ENCODE assay signal across 27 cellular contexts in genomic region chr2:236656166-236656565, GRCh38.
"Had no signal": no experiment of that assay in that cellular context is flagged by ENCODE, and none has a peak within 500 bp of the region (broad histone marks: within the 10 kb centered on the region; RNA-seq: fewer than 3 reads in every experiment).

No MANE protein-coding gene starts in this region.

- H3K9me3 Mint-ChIP-seq: activated B cell treated with CpG ODN at 0.5 μM for 24 hours; activated CD4-positive, alpha-beta memory T cell treated with anti-CD3 and anti-CD28 coated beads for 36 hours; activated CD4-positive, alpha-beta T cell treated with anti-CD3 and anti-CD28 coated beads, Interleukin-2, amount 10 ng/mL, durations not matched to agents 7 days and 5 days; activated T-cell treated with anti-CD3 and anti-CD28 coated beads, Interleukin-2, amount 50 U/mL, for 24 hours; activated T-helper 1 cell treated with anti-CD3 and anti-CD28 coated beads, Interleukin-12 subunit alpha, Interleukin-12 subunit beta, Interleukin-2, Interleukin-4 antibody, amounts not matched to agents 30 ng/mL and 10 ng/mL and 1 ng/mL, durations not matched to agents 14 hours and 24 hours and 36 hours; T-cell had no signal

- H3K27ac Mint-ChIP-seq: activated B cell treated with CpG ODN at 0.5 μM for 24 hours; activated CD4-positive, alpha-beta memory T cell treated with anti-CD3 and anti-CD28 coated beads for 36 hours; activated CD4-positive, alpha-beta T cell treated with anti-CD3 and anti-CD28 coated beads, Interleukin-2, amount 10 ng/mL, durations not matched to agents 7 days and 5 days; activated naive CD8-positive, alpha-beta T cell; activated T-cell treated with anti-CD3 and anti-CD28 coated beads, Interleukin-2, amount 50 U/mL, for 24 hours; activated T-helper 1 cell treated with anti-CD3 and anti-CD28 coated beads, Interleukin-12 subunit alpha, Interleukin-12 subunit beta, Interleukin-2, Interleukin-4 antibody, amounts not matched to agents 30 ng/mL and 10 ng/mL and 1 ng/mL, durations not matched to agents 14 hours and 24 hours and 36 hours; brain; IgD-negative memory B cell; T-cell had no signal

- H3K36me3 Mint-ChIP-seq: activated CD4-positive, alpha-beta memory T cell treated with anti-CD3 and anti-CD28 coated beads for 36 hours; activated naive CD8-positive, alpha-beta T cell; brain; IgD-negative memory B cell; T-cell had no signal

- DNase-seq: activated B cell treated with CpG ODN at 0.5 μM for 24 hours; activated CD4-positive, alpha-beta memory T cell treated with anti-CD3 and anti-CD28 coated beads for 36 hours; activated CD4-positive, alpha-beta T cell treated with anti-CD3 and anti-CD28 coated beads for 1 hour; activated CD4-positive, alpha-beta T cell treated with anti-CD3 and anti-CD28 coated beads, Interleukin-2, amount 10 ng/mL, durations not matched to agents 7 days and 5 days; activated effector memory CD4-positive, alpha-beta T cell treated with Interleukin-2 at 50 U/mL for 16 hours; activated naive CD4-positive, alpha-beta T cell; activated T-cell treated with anti-CD3 and anti-CD28 coated beads, Interleukin-2, amount 50 U/mL, for 24 hours; amygdala; KG1; NCI-H1092; NCI-H1417; NCI-H2029; NCI-H345; NCI-H510A; NCI-H526 treated with DMSO at 0.1 percent for 48 hours; NCI-H82; OCI-M1; RPMI8226; T-cell; T-helper 2 cell; T1000 had no signal

- ATAC-seq: Panc1, Right ventricle myocardium inferior, T-cell had no signal

- H3K4me3 Mint-ChIP-seq: activated B cell treated with CpG ODN at 0.5 μM for 24 hours; activated CD4-positive, alpha-beta memory T cell treated with anti-CD3 and anti-CD28 coated beads for 36 hours; activated CD4-positive, alpha-beta T cell treated with anti-CD3 and anti-CD28 coated beads, Interleukin-2, amount 10 ng/mL, durations not matched to agents 7 days and 5 days; activated naive CD8-positive, alpha-beta T cell; activated T-cell treated with anti-CD3 and anti-CD28 coated beads, Interleukin-2, amount 50 U/mL, for 24 hours; activated T-helper 1 cell treated with anti-CD3 and anti-CD28 coated beads, Interleukin-12 subunit alpha, Interleukin-12 subunit beta, Interleukin-2, Interleukin-4 antibody, amounts not matched to agents 30 ng/mL and 10 ng/mL and 1 ng/mL, durations not matched to agents 14 hours and 24 hours and 36 hours; brain; IgD-negative memory B cell; T-cell had no signal

- H3K27me3 Mint-ChIP-seq: brain had no signal

- H3K4me1 Mint-ChIP-seq: activated B cell treated with CpG ODN at 0.5 μM for 24 hours; activated CD4-positive, alpha-beta T cell treated with anti-CD3 and anti-CD28 coated beads, Interleukin-2, amount 10 ng/mL, durations not matched to agents 7 days and 5 days; IgD-negative memory B cell; T-cell had no signal
